ENCODE assay signal across 9 cellular contexts in genomic region chr15:64464271-64465005, GRCh38. TPM values are rescaled to one million over a fixed set of nuclear protein-coding genes. Genes with fewer than 3 reads are reported as not detected.
DNase-seq lines count a peak whose midpoint lies in the region; ATAC-seq and TF ChIP-seq lines count a peak whose summit lies in the region.
"Had no signal": no experiment of that assay in that cellular context is flagged by ENCODE, and none has a peak within 500 bp of the region (broad histone marks: within the 10 kb centered on the region; RNA-seq: fewer than 3 reads in every experiment).

No MANE protein-coding gene starts in this region.

- intact Hi-C loops in left ventricle myocardium inferior (cut with micrococcal nuclease) (no loop called here), left cardiac atrium (cut with DNase I) (loop anchor here in 1 of 2 donors (10.0 kb wide), 1 partner anchor 170 kb away; no protein-coding TSS in a partner anchor), upper lobe of right lung (cut with DNase I) (no loop called here)

- H3K4me1 ChIP-seq in left ventricle myocardium inferior (peaks cover 74% of the 10 kb centered on the region), upper lobe of right lung (peaks cover 70% of the 10 kb centered on the region)

- no peak for DNase-seq in left ventricle myocardium inferior
- no peak for DNase-seq in left cardiac atrium
- DNase-seq in NCI-H2196 treated with DMSO at 0.1 percent for 48 hours (lab: John Stamatoyannopoulos, UW; ENCODE audit: unreplicated experiment) = peak; percentile 11
- peak; percentile 35 to 50 for DNase-seq in dermis microvascular lymphatic vessel endothelial cell (ENCODE audit: low read depth in 2 of 2)
- no peak for DNase-seq in upper lobe of right lung
- DNase-seq in H7 = no peak
- DNase-seq: central memory CD4-positive, alpha-beta T cell had no signal

- H3K4me3 ChIP-seq in left ventricle myocardium inferior (no peak overlapping the region), upper lobe of right lung (no peak overlapping the region), H7 (ENCODE audit: insufficient read depth, low read depth, low read length) (no peak overlapping the region)

- H3K36me3 ChIP-seq in left ventricle myocardium inferior (no peaks in the 10 kb centered on the region), upper lobe of right lung (no peaks in the 10 kb centered on the region), H7 (replicated peaks; ENCODE audit: control insufficient read depth, insufficient read depth, low read length) (no peaks in the 10 kb centered on the region; the same call in 1 of the 2 replicates)

- peak overlapping the region; percentile 21 for H3K27ac ChIP-seq in left ventricle myocardium inferior (replicated peaks)
- H3K27ac ChIP-seq in upper lobe of right lung = peak overlapping the region; percentile 32

- H3K9me3 ChIP-seq in left ventricle myocardium inferior (replicated peaks) (no peaks in the 10 kb centered on the region), upper lobe of right lung (no peaks in the 10 kb centered on the region)

- H3K27me3 ChIP-seq in left ventricle myocardium inferior (ENCODE audit: low read depth) (no peaks in the 10 kb centered on the region), upper lobe of right lung (no peaks in the 10 kb centered on the region), H7 (ENCODE audit: control insufficient read depth, insufficient read depth, low read length) (no peaks in the 10 kb centered on the region)

- no peak for ATAC-seq in left cardiac atrium
- no peak for ATAC-seq in upper lobe of right lung
- ATAC-seq in GM19395 (IDR thresholded peaks at IDR 0.05; ENCODE audit: unreplicated experiment) = no peak
- ATAC-seq in HG03196 (IDR thresholded peaks at IDR 0.05; ENCODE audit: unreplicated experiment) = no peak

- TF ChIP-seq CTCF in left ventricle myocardium inferior (IDR thresholded peaks at IDR 0.05; ENCODE audit: borderline replicate concordance) = no peak
- TF ChIP-seq CTCF in upper lobe of right lung (IDR thresholded peaks at IDR 0.05) = no peak

RNA-seq across cellular contexts. Expression of gene ZNF609, which starts 4.1 kb away (rescaled TPM):
- 14.7 TPM for total RNA-seq in left ventricle myocardium inferior
- total RNA-seq in left cardiac atrium = 10 to 100 TPM; 17.5 to 18.1 TPM
- 12.1 and 18.0 TPM in 2 replicates for total RNA-seq in dermis microvascular lymphatic vessel endothelial cell
- 45.4 TPM for total RNA-seq in upper lobe of right lung
- 24.8 and 32.8 TPM in 2 replicates for total RNA-seq in H7 (2014; rRNA removed; shearing (Covaris generic))

Comparison
In these comparisons a context has a peak if more than half of its experiments do, and no peak if none do; other contexts are left out.
1. DNase-seq: peak in NCI-H2196 treated with DMSO at 0.1 percent for 48 hours (single experiment) and dermis microvascular lymphatic vessel endothelial cell (2 of 2); none in left ventricle myocardium inferior (single experiment), left cardiac atrium (single experiment), upper lobe of right lung (single experiment) and H7 (single experiment).